In genomic region chrX:103918050-103918449, GRCh38 we compare ENCODE assay signal across 8 cellular contexts. TPM values are rescaled to one million over a fixed set of nuclear protein-coding genes. Genes with fewer than 3 reads are reported as not detected.
DNase-seq lines count a peak whose midpoint lies in the region; ATAC-seq and TF ChIP-seq lines count a peak whose summit lies in the region.

No MANE protein-coding gene starts in this region.

- H3K27ac Mint-ChIP-seq in CD14-positive monocyte: peak overlapping the region in 2 of 7 donors; percentile 10 to 34

- POLR2A ChIA-PET in RWPE1 (lab: Yijun Ruan, JAX; ENCODE audit: low non-redundant PET): no interaction called here

- TF ChIP-seq CTCF in CD14-positive monocyte (IDR thresholded peaks at IDR 0.05): peak; percentile 37
- peak; percentile 58 for TF ChIP-seq CTCF in RWPE1 (conservative IDR thresholded peaks at IDR 0.05; ENCODE audit: low read depth)
- TF ChIP-seq CTCF in left ventricle myocardium inferior (IDR thresholded peaks at IDR 0.05; ENCODE audit: borderline replicate concordance): peak; percentile 63

- peaks cover 0 to 8% (median 2%) of the 10 kb centered on the region in 7 donors for H3K9me3 Mint-ChIP-seq in CD14-positive monocyte

- no peak for DNase-seq in CD14-positive monocyte (ENCODE audit: low spot score)
- DNase-seq in LHCN-M2 (ENCODE audit: low read depth): peak; percentile 59
- peak; percentile 52 for DNase-seq in RWPE1 (ENCODE audit: low spot score)
- DNase-seq in adipocyte (ENCODE audit: low read depth): peak; percentile 77
- peak; percentile 20 for DNase-seq in left ventricle myocardium inferior
- DNase-seq in pons (ENCODE audit: low spot score): peak; percentile 55

- H3K4me3 Mint-ChIP-seq in CD14-positive monocyte: peak overlapping the region; percentile 85 to 90

- no peak overlapping the region for H3K9ac ChIP-seq in adipocyte (ENCODE audit: low read length)

- H3K36me3 ChIP-seq in adipocyte (ENCODE audit: control insufficient read depth, insufficient read depth, low read length, severe bottlenecking) (no peaks in the 10 kb centered on the region), left ventricle myocardium inferior (no peaks in the 10 kb centered on the region)

- H3K36me3 Mint-ChIP-seq in CD14-positive monocyte: no peaks in the 10 kb centered on the region

- H3K9me3 ChIP-seq in adipocyte (ENCODE audit: control insufficient read depth, low read length) (peaks cover 4% of the 10 kb centered on the region), left ventricle myocardium inferior (replicated peaks) (no peaks in the 10 kb centered on the region)

- H3K4me3 ChIP-seq in adipocyte (ENCODE audit: low read length) (peak overlapping the region; percentile 80), left ventricle myocardium inferior (peak overlapping the region; percentile 71)

- H3K27me3 ChIP-seq in adipocyte (replicated peaks; ENCODE audit: control insufficient read depth, insufficient read depth, low read length): peaks cover 9% of the 10 kb centered on the region
- no peaks in the 10 kb centered on the region for H3K27me3 ChIP-seq in left ventricle myocardium inferior (ENCODE audit: low read depth)

- H3K27ac ChIP-seq in RWPE1 (no peak overlapping the region), left ventricle myocardium inferior (replicated peaks) (peak overlapping the region; percentile 75)

- H3K4me1 Mint-ChIP-seq in CD14-positive monocyte: peaks cover 15% of the 10 kb centered on the region

- peak; percentile 29 for ATAC-seq in GM19438 (IDR thresholded peaks at IDR 0.05; ENCODE audit: low read depth, unreplicated experiment)
- ATAC-seq in HG02870 (IDR thresholded peaks at IDR 0.05; ENCODE audit: unreplicated experiment): no peak

- intact Hi-C loops in CD14-positive monocyte (cut with micrococcal nuclease) (no loop called here), left ventricle myocardium inferior (cut with micrococcal nuclease) (no loop called here)

- H3K4me1 ChIP-seq in adipocyte (ENCODE audit: control insufficient read depth, insufficient read depth, low read length) (no peaks in the 10 kb centered on the region), left ventricle myocardium inferior (no peaks in the 10 kb centered on the region)

- H3K27me3 Mint-ChIP-seq in CD14-positive monocyte (ENCODE audit: low read depth in 3 of 3): peaks cover 1 to 9% (median 7%) of the 10 kb centered on the region in 3 donors

- CTCF ChIA-PET in RWPE1 (lab: Yijun Ruan, JAX): no interaction called here

RNA-seq across cellular contexts. Expression of gene TMSB15B, which starts 44.4 kb away (rescaled TPM):
- polyA plus RNA-seq in CD14-positive monocyte: 1 to 10 TPM; 2.0 to 2.2 TPM
- total RNA-seq in LHCN-M2 (2014; rRNA removed) (6.8 and 8.1 TPM in 2 replicates), left ventricle myocardium inferior (0.60 TPM)
- polyA plus RNA-seq in LHCN-M2 (2012): 13.6 TPM
